Comparison of ENCODE assay signal across 8 cellular contexts in the genomic region with DNA sequence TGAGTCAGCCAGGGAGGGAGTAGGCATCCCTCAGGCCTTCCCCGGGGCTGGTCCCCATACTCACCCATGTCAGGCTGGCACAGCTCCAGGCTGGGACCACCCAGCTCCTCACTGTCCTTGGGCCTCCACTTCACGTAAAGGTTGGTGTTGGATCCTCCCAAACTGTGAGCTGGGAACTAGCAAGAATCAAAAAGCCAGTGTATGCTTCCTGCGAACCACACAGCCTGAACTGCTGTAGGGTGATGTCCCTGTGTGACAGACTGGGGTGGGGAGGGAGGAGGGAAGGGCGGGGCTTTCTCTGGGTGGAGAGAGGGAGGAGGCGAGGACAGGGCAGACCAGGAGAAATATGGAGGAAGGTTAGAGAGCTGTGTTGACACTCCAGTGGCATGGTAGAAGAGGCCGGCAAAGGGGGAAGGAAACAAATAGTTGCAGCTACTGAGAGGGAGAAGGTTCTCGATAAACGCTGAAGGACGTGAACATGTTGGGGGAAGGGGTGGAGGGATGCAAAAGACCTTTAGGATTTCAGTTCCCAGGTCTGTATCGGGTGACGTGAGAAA. TPM values are rescaled to one million over a fixed set of nuclear protein-coding genes. Genes with fewer than 3 reads are reported as not detected.
DNase-seq lines count a peak whose midpoint lies in the region; ATAC-seq and TF ChIP-seq lines count a peak whose summit lies in the region.

No MANE protein-coding gene starts in this region.

- H3K4me3 ChIP-seq in HUES6 (ENCODE audit: low read depth, low read length), result peak overlapping the region; percentile 94
- H3K4me3 ChIP-seq in esophagus muscularis mucosa, result peak overlapping the region; percentile 78 to 89 (median 83)
- peak overlapping the region; percentile 73 for H3K4me3 ChIP-seq in naive thymus-derived CD4-positive, alpha-beta T cell (ENCODE audit: low read length)

- peaks cover 33 to 72% (median 64%) of the 10 kb centered on the region in 7 donors for H3K4me1 Mint-ChIP-seq in naive thymus-derived CD4-positive, alpha-beta T cell
- H3K4me1 Mint-ChIP-seq in stimulated activated memory B cell treated with anti-CD40 and anti-IgM and Interleukin-4, amounts not matched to agents 10 μg/mL and 1 μg/mL and 100 μg/mL, for 72 hours, result peaks cover 66% of the 10 kb centered on the region

- H3K4me3 Mint-ChIP-seq in naive thymus-derived CD4-positive, alpha-beta T cell, result peak overlapping the region; percentile 87 to 100 (median 96)
- peak overlapping the region; percentile 90 for H3K4me3 Mint-ChIP-seq in stimulated activated memory B cell treated with anti-CD40 and anti-IgM and Interleukin-4, amounts not matched to agents 10 μg/mL and 1 μg/mL and 100 μg/mL, for 72 hours

- peaks cover 41% of the 10 kb centered on the region for H3K36me3 ChIP-seq in HUES6 (ENCODE audit: control insufficient read depth, insufficient read depth, low read length)
- peaks cover 29 to 40% (median 37%) of the 10 kb centered on the region in 4 donors for H3K36me3 ChIP-seq in esophagus muscularis mucosa
- H3K36me3 ChIP-seq in naive thymus-derived CD4-positive, alpha-beta T cell (ENCODE audit: control insufficient read depth in 2 of 3, insufficient read depth in 3 of 3, low read length in 3 of 3), result peaks cover 5 to 33% (median 28%) of the 10 kb centered on the region in 3 experiments

- CTCF ChIA-PET in naive thymus-derived CD4-positive, alpha-beta T cell (lab: Charles Lee), result interaction anchor here (0.8 to 2.2 kb wide), 15 partner anchors 8 to 662 kb away, joined by 3 to 16 read pairs (median 5); a partner anchor contains a TSS

- intact Hi-C loops in esophagus muscularis mucosa (cut with DNase I), result loop anchor here (2.0 to 10.0 kb wide), 3 partner anchors 115 to 511 kb away; a partner anchor contains a TSS
- intact Hi-C loops in naive thymus-derived CD4-positive, alpha-beta T cell (cut with micrococcal nuclease), result loop anchor here (1.0 to 10.0 kb wide), 19 partner anchors 8 to 1116 kb away; a partner anchor contains a TSS

- H3K9me3 ChIP-seq in HUES6 (ENCODE audit: control insufficient read depth, insufficient read depth, low read depth, low read length) (no peaks in the 10 kb centered on the region), esophagus muscularis mucosa (no peaks in the 10 kb centered on the region)
- no peaks in the 10 kb centered on the region for H3K9me3 ChIP-seq in naive thymus-derived CD4-positive, alpha-beta T cell (ENCODE audit: control insufficient read depth in 2 of 3, low read length in 3 of 3)

- H3K4me1 ChIP-seq in HUES6 (ENCODE audit: control insufficient read depth, insufficient read depth, low read length) (peaks cover 33% of the 10 kb centered on the region), esophagus muscularis mucosa (peaks cover 44 to 82% (median 70%) of the 10 kb centered on the region in 4 donors)
- peaks cover 31 to 43% of the 10 kb centered on the region in 2 donors for H3K4me1 ChIP-seq in naive thymus-derived CD4-positive, alpha-beta T cell (ENCODE audit: control insufficient read depth in 2 of 2, insufficient read depth in 2 of 2, low read length in 2 of 2)

- no peak for TF ChIP-seq EP300 in esophagus muscularis mucosa (IDR thresholded peaks at IDR 0.05)

- no peaks in the 10 kb centered on the region for H3K27me3 Mint-ChIP-seq in naive thymus-derived CD4-positive, alpha-beta T cell
- no peaks in the 10 kb centered on the region for H3K27me3 Mint-ChIP-seq in stimulated activated memory B cell treated with anti-CD40 and anti-IgM and Interleukin-4, amounts not matched to agents 10 μg/mL and 1 μg/mL and 100 μg/mL, for 72 hours

- H3K27me3 ChIP-seq in HUES6 (ENCODE audit: control insufficient read depth, insufficient read depth, low read length) (no peaks in the 10 kb centered on the region), esophagus muscularis mucosa (no peaks in the 10 kb centered on the region)
- H3K27me3 ChIP-seq in naive thymus-derived CD4-positive, alpha-beta T cell (ENCODE audit: control insufficient read depth in 2 of 2, insufficient read depth in 2 of 2, low read length in 2 of 2), result no peaks in the 10 kb centered on the region

- peaks cover 0 to 1% (median 0%) of the 10 kb centered on the region in 11 donors for H3K9me3 Mint-ChIP-seq in naive thymus-derived CD4-positive, alpha-beta T cell
- H3K9me3 Mint-ChIP-seq in stimulated activated memory B cell treated with anti-CD40 and anti-IgM and Interleukin-4, amounts not matched to agents 10 μg/mL and 1 μg/mL and 100 μg/mL, for 72 hours, result no peaks in the 10 kb centered on the region

- H3K27ac ChIP-seq in HUES6 (ENCODE audit: low read depth, low read length), result no peak overlapping the region
- peak overlapping the region; percentile 88 to 95 (median 94) for H3K27ac ChIP-seq in esophagus muscularis mucosa (replicated peaks in 1 of 4)
- H3K27ac ChIP-seq in naive thymus-derived CD4-positive, alpha-beta T cell (ENCODE audit: low read depth, low read length), result peak overlapping the region; percentile 83

- WGBS in esophagus muscularis mucosa, result under 1% methylated on average over 11 of the region's 11 CpGs

- TF ChIP-seq POLR2A in esophagus muscularis mucosa (IDR thresholded peaks at IDR 0.05; ENCODE audit: low read depth), result peak; percentile 22

- peak; percentile 40 for ATAC-seq in GM21447 (IDR thresholded peaks at IDR 0.05; ENCODE audit: unreplicated experiment)
- ATAC-seq in naive thymus-derived CD4-positive, alpha-beta T cell, result peak; percentile 81
- peak; percentile 84 for ATAC-seq in stimulated activated memory B cell treated with anti-CD40 and anti-IgM and Interleukin-4, amounts not matched to agents 10 μg/mL and 1 μg/mL and 100 μg/mL, for 72 hours

- H3K9ac ChIP-seq in HUES6 (ENCODE audit: low read length), result peak overlapping the region; percentile 44

- DNase-seq in D341Med (ENCODE audit: low spot score) (peak; percentile 73), OCI-M2 (lab: John Stamatoyannopoulos, UW; ENCODE audit: unreplicated experiment) (peak; percentile 84), esophagus muscularis mucosa (ENCODE audit: extremely low spot score) (peak; percentile 99)
- DNase-seq in activated T-cell treated with anti-CD3 and anti-CD28 coated beads, Interleukin-2, amount 50 U/mL, for 1 hour, result peak; percentile 82
- DNase-seq in naive thymus-derived CD4-positive, alpha-beta T cell, result peak; percentile 44 to 85 (median 71)

- peak overlapping the region; percentile 89 to 99 (median 97) for H3K27ac Mint-ChIP-seq in naive thymus-derived CD4-positive, alpha-beta T cell
- peak overlapping the region; percentile 90 for H3K27ac Mint-ChIP-seq in stimulated activated memory B cell treated with anti-CD40 and anti-IgM and Interleukin-4, amounts not matched to agents 10 μg/mL and 1 μg/mL and 100 μg/mL, for 72 hours

- TF ChIP-seq CTCF in esophagus muscularis mucosa (IDR thresholded peaks at IDR 0.05), result no peak

- POLR2A ChIA-PET in naive thymus-derived CD4-positive, alpha-beta T cell (lab: Charles Lee), result interaction anchor here (0.6 to 6.5 kb wide), 20 partner anchors 7 to 593 kb away, joined by 3 to 103 read pairs (median 3); a partner anchor contains a TSS

- H3K36me3 Mint-ChIP-seq in naive thymus-derived CD4-positive, alpha-beta T cell, result peaks cover 0 to 22% (median 17%) of the 10 kb centered on the region in 5 donors
- peaks cover 31% of the 10 kb centered on the region for H3K36me3 Mint-ChIP-seq in stimulated activated memory B cell treated with anti-CD40 and anti-IgM and Interleukin-4, amounts not matched to agents 10 μg/mL and 1 μg/mL and 100 μg/mL, for 72 hours

RNA-seq across cellular contexts. Expression of a gene that starts 6.1 kb away (rescaled TPM):
- total RNA-seq in esophagus muscularis mucosa, result 10 to 100 TPM; 45.4 to 65.6 (median 61.5) TPM
- total RNA-seq in naive thymus-derived CD4-positive, alpha-beta T cell, result 100 to 1,000 TPM; 127 to 230 (median 191) TPM
- polyA plus RNA-seq in naive thymus-derived CD4-positive, alpha-beta T cell, result 10 to 100 TPM; 24.8 to 45.1 TPM

RNA-seq across cellular contexts. Expression of a gene that starts 9.6 kb away (rescaled TPM):
- 100 to 1,000 TPM; 383 to 465 (median 424) TPM for total RNA-seq in esophagus muscularis mucosa
- total RNA-seq in naive thymus-derived CD4-positive, alpha-beta T cell, result 100 to 1,000 TPM; 217 to 476 (median 267) TPM
- polyA plus RNA-seq in naive thymus-derived CD4-positive, alpha-beta T cell, result 100 to 1,000 TPM; 658 to 688 TPM

RNA-seq across cellular contexts. Expression of a gene that starts 51.9 kb away (rescaled TPM):
- 100 to 1,000 TPM in 1 of 4 donors, 10 to 100 TPM in 3; 86.8 to 118 (median 92.0) TPM for total RNA-seq in esophagus muscularis mucosa
- 100 to 1,000 TPM; 111 to 229 (median 153) TPM for total RNA-seq in naive thymus-derived CD4-positive, alpha-beta T cell
- polyA plus RNA-seq in naive thymus-derived CD4-positive, alpha-beta T cell, result 100 to 1,000 TPM; 221 to 289 TPM
